In genomic region chr15:48924528-48925393, GRCh38 we compare ENCODE assay signal across 22 cellular contexts. TPM values are rescaled to one million over a fixed set of nuclear protein-coding genes. Genes with fewer than 3 reads are reported as not detected.
A peak's percentile ranks its signal among the peaks of the same experiment; 100 is the strongest.
DNase-seq lines count a peak whose midpoint lies in the region; ATAC-seq and TF ChIP-seq lines count a peak whose summit lies in the region.
"Had no signal": no experiment of that assay in that cellular context is flagged by ENCODE, and none has a peak within 500 bp of the region (broad histone marks: within the 10 kb centered on the region; RNA-seq: fewer than 3 reads in every experiment).

No MANE protein-coding gene starts in this region.

- H3K4me3 Mint-ChIP-seq in stimulated activated naive CD8-positive, alpha-beta T cell treated with anti-CD3 and anti-CD28 coated beads, Interleukin-15, Interleukin-2, amounts not matched to agents 100 ng/mL and 50 ng/mL, for 24 hours: peak overlapping the region; percentile 12
- H3K4me3 Mint-ChIP-seq in T-helper 1 cell treated with Interleukin-12 subunit alpha and Interleukin-12 subunit beta and Interleukin-4 antibody, amounts not matched to agents 30 μg/mL and 1 μg/mL, for 36 hours: no peak overlapping the region
- H3K4me3 Mint-ChIP-seq: effector memory CD8-positive, alpha-beta T cell; stimulated activated naive B cell treated with anti-CD40 and anti-IgM and Interleukin-4, amounts not matched to agents 10 μg/mL and 1 μg/mL and 100 μg/mL, for 72 hours; type B pancreatic cell; WTC11 had no signal

- no peak for DNase-seq in stimulated activated naive CD8-positive, alpha-beta T cell treated with anti-CD3 and anti-CD28 coated beads, Interleukin-15, Interleukin-2, amounts not matched to agents 100 U/mL and 50 U/mL, for 24 hours
- DNase-seq in choroid plexus epithelial cell (ENCODE audit: low read depth) (peak; percentile 16), aorta (no peak), stomach (no peak), SW 1271 (lab: John Stamatoyannopoulos, UW) (no peak), sciatic nerve (ENCODE audit: low spot score) (no peak)
- DNase-seq: activated gamma-delta T cell treated with Interleukin-2 at 50 U/mL for 16 hours; AML-193; DND-41; effector memory CD8-positive, alpha-beta T cell; KG1; kidney; NCI-H1048; NCI-H2081 treated with DMSO at 0.1 percent for 48 hours; NCI-H510A; right cardiac atrium; stimulated activated naive B cell treated with anti-CD40 and anti-IgM and Interleukin-4, amounts not matched to agents 10 μg/mL and 1 μg/mL and 100 μg/mL, for 72 hours had no signal

- peaks cover 56% of the 10 kb centered on the region for H3K36me3 Mint-ChIP-seq in stimulated activated naive CD8-positive, alpha-beta T cell treated with anti-CD3 and anti-CD28 coated beads, Interleukin-15, Interleukin-2, amounts not matched to agents 100 ng/mL and 50 ng/mL, for 24 hours (ENCODE audit: low read depth)
- peaks cover 2% of the 10 kb centered on the region for H3K36me3 Mint-ChIP-seq in T-helper 1 cell treated with Interleukin-12 subunit alpha and Interleukin-12 subunit beta and Interleukin-4 antibody, amounts not matched to agents 30 μg/mL and 1 μg/mL, for 36 hours (ENCODE audit: low read depth)
- H3K36me3 Mint-ChIP-seq: stimulated activated naive B cell treated with anti-CD40 and anti-IgM and Interleukin-4, amounts not matched to agents 10 μg/mL and 1 μg/mL and 100 μg/mL, for 72 hours; type B pancreatic cell; WTC11 had no signal

- 84 to 90% methylated on average over 5 of the region's 5 CpGs for WGBS in aorta, 2 donors
- WGBS in stomach, 5 donors: 84 to 92% (median 87%) methylated on average over 5 of the region's 5 CpGs

- H3K4me1 Mint-ChIP-seq in stimulated activated naive CD8-positive, alpha-beta T cell treated with anti-CD3 and anti-CD28 coated beads, Interleukin-15, Interleukin-2, amounts not matched to agents 100 ng/mL and 50 ng/mL, for 24 hours (ENCODE audit: low read depth): peaks cover 60% of the 10 kb centered on the region
- H3K4me1 Mint-ChIP-seq in T-helper 1 cell treated with Interleukin-12 subunit alpha and Interleukin-12 subunit beta and Interleukin-4 antibody, amounts not matched to agents 30 μg/mL and 1 μg/mL, for 36 hours (ENCODE audit: low read depth): peaks cover 35% of the 10 kb centered on the region
- H3K4me1 Mint-ChIP-seq: stimulated activated naive B cell treated with anti-CD40 and anti-IgM and Interleukin-4, amounts not matched to agents 10 μg/mL and 1 μg/mL and 100 μg/mL, for 72 hours had no signal

- no peaks in the 10 kb centered on the region for H3K36me3 ChIP-seq in aorta (ENCODE audit: control insufficient read depth in 1 of 2, insufficient read depth in 2 of 2, low read length in 1 of 2)
- H3K36me3 ChIP-seq in stomach: no peaks in the 10 kb centered on the region
- H3K36me3 ChIP-seq: ascending aorta had no signal

- H3K9me3 Mint-ChIP-seq in stimulated activated naive CD8-positive, alpha-beta T cell treated with anti-CD3 and anti-CD28 coated beads, Interleukin-15, Interleukin-2, amounts not matched to agents 100 ng/mL and 50 ng/mL, for 24 hours: peaks cover 22% of the 10 kb centered on the region
- no peaks in the 10 kb centered on the region for H3K9me3 Mint-ChIP-seq in T-helper 1 cell treated with Interleukin-12 subunit alpha and Interleukin-12 subunit beta and Interleukin-4 antibody, amounts not matched to agents 30 μg/mL and 1 μg/mL, for 36 hours
- H3K9me3 Mint-ChIP-seq: effector memory CD8-positive, alpha-beta T cell; stimulated activated naive B cell treated with anti-CD40 and anti-IgM and Interleukin-4, amounts not matched to agents 10 μg/mL and 1 μg/mL and 100 μg/mL, for 72 hours; WTC11 had no signal

- H3K9me3 ChIP-seq in aorta (ENCODE audit: control insufficient read depth, low read length): no peaks in the 10 kb centered on the region
- H3K9me3 ChIP-seq in stomach: no peaks in the 10 kb centered on the region
- H3K9me3 ChIP-seq: ascending aorta had no signal

- H3K27me3 ChIP-seq in aorta (ENCODE audit: control insufficient read depth in 1 of 2, insufficient read depth in 2 of 2, low read length in 1 of 2): no peaks in the 10 kb centered on the region
- H3K27me3 ChIP-seq in stomach: no peaks in the 10 kb centered on the region
- H3K27me3 ChIP-seq: ascending aorta had no signal

- H3K4me1 ChIP-seq in aorta (ENCODE audit: control insufficient read depth in 1 of 2, insufficient read depth in 2 of 2, low read length in 2 of 2) (no peaks in the 10 kb centered on the region), stomach (no peaks in the 10 kb centered on the region)
- H3K4me1 ChIP-seq: ascending aorta had no signal

- ATAC-seq in stimulated activated naive CD8-positive, alpha-beta T cell treated with anti-CD3 and anti-CD28 coated beads, Interleukin-15, Interleukin-2, amounts not matched to agents 100 U/mL and 50 U/mL, for 24 hours: no peak
- ATAC-seq in aorta (ENCODE audit: low FRiP score) (peak; percentile 20), sciatic nerve (no peak)
- ATAC-seq: effector memory CD8-positive, alpha-beta T cell; stimulated activated naive B cell treated with anti-CD40 and anti-IgM and Interleukin-4, amounts not matched to agents 10 μg/mL and 1 μg/mL and 100 μg/mL, for 72 hours; WTC11 had no signal

- intact Hi-C loops in aorta (cut with DNase I) (no loop called here), stomach (cut with DNase I; ENCODE audit: low total_unique reads) (no loop called here), sciatic nerve (cut with DNase I) (no loop called here)

- H3K27ac ChIP-seq in aorta (ENCODE audit: low read depth in 1 of 2, low read length in 2 of 2) (no peak overlapping the region), stomach (no peak overlapping the region)

- no peak overlapping the region for H3K4me3 ChIP-seq in choroid plexus epithelial cell (ENCODE audit: low read depth, low read length)
- H3K4me3 ChIP-seq in aorta (ENCODE audit: low read length in 2 of 2): no peak overlapping the region
- H3K4me3 ChIP-seq in stomach: no peak overlapping the region
- H3K4me3 ChIP-seq: ascending aorta had no signal

- no peak for TF ChIP-seq POLR2A in stomach (IDR thresholded peaks at IDR 0.05)

- peak overlapping the region; percentile 97 for H3K27ac Mint-ChIP-seq in stimulated activated naive CD8-positive, alpha-beta T cell treated with anti-CD3 and anti-CD28 coated beads, Interleukin-15, Interleukin-2, amounts not matched to agents 100 ng/mL and 50 ng/mL, for 24 hours
- peak overlapping the region; percentile 64 for H3K27ac Mint-ChIP-seq in T-helper 1 cell treated with Interleukin-12 subunit alpha and Interleukin-12 subunit beta and Interleukin-4 antibody, amounts not matched to agents 30 μg/mL and 1 μg/mL, for 36 hours
- H3K27ac Mint-ChIP-seq: effector memory CD8-positive, alpha-beta T cell; stimulated activated naive B cell treated with anti-CD40 and anti-IgM and Interleukin-4, amounts not matched to agents 10 μg/mL and 1 μg/mL and 100 μg/mL, for 72 hours; type B pancreatic cell; WTC11 had no signal

- TF ChIP-seq CTCF in choroid plexus epithelial cell (conservative IDR thresholded peaks at IDR 0.05; ENCODE audit: low read depth, low read length): no peak
- no peak for TF ChIP-seq CTCF in stomach (IDR thresholded peaks at IDR 0.05)

- peaks cover 13% of the 10 kb centered on the region for H3K27me3 Mint-ChIP-seq in stimulated activated naive CD8-positive, alpha-beta T cell treated with anti-CD3 and anti-CD28 coated beads, Interleukin-15, Interleukin-2, amounts not matched to agents 100 ng/mL and 50 ng/mL, for 24 hours
- no peaks in the 10 kb centered on the region for H3K27me3 Mint-ChIP-seq in T-helper 1 cell treated with Interleukin-12 subunit alpha and Interleukin-12 subunit beta and Interleukin-4 antibody, amounts not matched to agents 30 μg/mL and 1 μg/mL, for 36 hours (ENCODE audit: low read depth)
- H3K27me3 Mint-ChIP-seq: type B pancreatic cell had no signal

- no peak for TF ChIP-seq EP300 in stomach (IDR thresholded peaks at IDR 0.05)

RNA-seq across cellular contexts. Expression of gene SHC4, which starts 39.0 kb away (rescaled TPM):
- 10 to 100 TPM in 1 of 2 donors, 1 to 10 TPM in 1; 8.7 to 18.6 TPM for total RNA-seq in aorta
- 1 to 10 TPM; 4.4 to 5.6 TPM for polyA plus RNA-seq in aorta
- 1 to 10 TPM in 2 of 5 donors, under 1 TPM in 1, not detected in 2; 0.43 to 4.4 (median 1.8) TPM for total RNA-seq in stomach
- under 1 TPM; 0.25 to 0.48 (median 0.46) TPM for polyA plus RNA-seq in stomach
- total RNA-seq in sciatic nerve: 74.2 TPM

RNA-seq across cellular contexts. Expression of gene EID1, which starts 46.8 kb away (rescaled TPM):
- total RNA-seq in aorta: 100 to 1,000 TPM; 152 to 169 TPM
- 100 to 1,000 TPM; 245 to 333 TPM for polyA plus RNA-seq in aorta
- total RNA-seq in stomach: 100 to 1,000 TPM in 3 of 5 donors, 10 to 100 TPM in 2; 63.6 to 455 (median 101) TPM
- 100 to 1,000 TPM in 2 of 3 donors, 10 to 100 TPM in 1; 91.2 to 158 (median 126) TPM for polyA plus RNA-seq in stomach
- total RNA-seq in sciatic nerve: 140 TPM
